In genomic region chr1:59879556-59879955, GRCh38 we compare ENCODE assay signal across 8 cellular contexts. TPM values are rescaled to one million over a fixed set of nuclear protein-coding genes. Genes with fewer than 3 reads are reported as not detected.
DNase-seq lines count a peak whose midpoint lies in the region; ATAC-seq and TF ChIP-seq lines count a peak whose summit lies in the region.

No MANE protein-coding gene starts in this region.

- H3K9me3 Mint-ChIP-seq in natural killer cell: peaks cover 3 to 4% of the 10 kb centered on the region in 2 donors
- peaks cover 3% of the 10 kb centered on the region for H3K9me3 Mint-ChIP-seq in natural killer cell treated with Interleukin-12 subunit alpha and Interleukin-12 subunit beta and Interleukin-15 and Interleukin-18, amount 100 ng/mL, for 72 hours

- ATAC-seq in natural killer cell: peak in 2 of 3 donors; percentile 44 to 48
- ATAC-seq in natural killer cell treated with Interleukin-12 subunit alpha and Interleukin-12 subunit beta and Interleukin-15 and Interleukin-18, amount 100 ng/mL, for 72 hours: no peak
- peak; percentile 59 for ATAC-seq in T-helper 17 cell
- peak; percentile 94 for ATAC-seq in left lobe of liver
- ATAC-seq in HG02970 (IDR thresholded peaks at IDR 0.05; ENCODE audit: low FRiP score, unreplicated experiment): no peak

- H3K27ac Mint-ChIP-seq in natural killer cell: no peak overlapping the region
- no peak overlapping the region for H3K27ac Mint-ChIP-seq in natural killer cell treated with Interleukin-12 subunit alpha and Interleukin-12 subunit beta and Interleukin-15 and Interleukin-18, amount 100 ng/mL, for 72 hours
- H3K27ac Mint-ChIP-seq in T-helper 17 cell: no peak overlapping the region

- DNase-seq in natural killer cell (no peak), Karpas-422 (peak; percentile 73), T-helper 17 cell (peak in 1 of 3 donors; percentile 16), mammary epithelial cell (peak; percentile 57), left lobe of liver (ENCODE audit: low spot score) (peak; percentile 77)
- no peak for DNase-seq in natural killer cell treated with Interleukin-12 subunit alpha and Interleukin-12 subunit beta and Interleukin-15 and Interleukin-18, amount 100 ng/mL, for 72 hours (ENCODE audit: low spot score)
- DNase-seq in stimulated activated CD8-positive, alpha-beta memory T cell treated with anti-CD3 and anti-CD28 coated beads, Interleukin-2, amount 100 ng/mL, for 48 hours (ENCODE audit: low read depth in 2 of 2): peak; percentile 12 to 15

- H3K9me3 ChIP-seq in Karpas-422 (ENCODE audit: low read length) (peaks cover 13% of the 10 kb centered on the region; the same call in 1 of the 2 replicates), T-helper 17 cell (ENCODE audit: control insufficient read depth, low read length, poor library complexity, severe bottlenecking) (no peaks in the 10 kb centered on the region), mammary epithelial cell (replicated peaks; ENCODE audit: insufficient read depth, low read length) (no peaks in the 10 kb centered on the region)

- no peaks in the 10 kb centered on the region for H3K79me2 ChIP-seq in Karpas-422 (ENCODE audit: low read length)
- no peaks in the 10 kb centered on the region for H3K79me2 ChIP-seq in mammary epithelial cell (ENCODE audit: insufficient read depth, low read length)

- intact Hi-C loops in natural killer cell (cut with micrococcal nuclease) (loop anchor here (2.0 kb wide), 1 partner anchor 67 kb away; no protein-coding TSS in a partner anchor), mammary epithelial cell (cut with micrococcal nuclease) (loop anchor here (1.0 kb wide), 1 partner anchor 68 kb away; no protein-coding TSS in a partner anchor)

- in situ Hi-C loops in mammary epithelial cell (cut with MboI; ENCODE audit: low sequenced_read_pairs in 2 of 2): no loop called here

- H3K4me2 ChIP-seq in Karpas-422 (ENCODE audit: low read depth, low read length, poor library complexity, severe bottlenecking) (no peak overlapping the region), mammary epithelial cell (ENCODE audit: insufficient read depth, low read depth, low read length) (no peak overlapping the region)

- TF ChIP-seq CTCF in natural killer cell (IDR thresholded peaks at IDR 0.05) (no peak), mammary epithelial cell (conservative IDR thresholded peaks at IDR 0.05 in 1 of 2, IDR thresholded peaks at IDR 0.05 in 1 of 2; ENCODE audit: extremely low read depth in 1 of 2, insufficient read depth in 1 of 2, low read depth in 1 of 2, low read length in 2 of 2) (peak; percentile 66 to 74)

- no peak overlapping the region for H3K4me3 ChIP-seq in Karpas-422 (ENCODE audit: low read length)
- H3K4me3 ChIP-seq in mammary epithelial cell (replicated peaks in 1 of 3; ENCODE audit: insufficient read depth in 1 of 3, low read depth in 2 of 3, low read length in 3 of 3): no peak overlapping the region

- H3K4me3 Mint-ChIP-seq in natural killer cell: no peak overlapping the region
- no peak overlapping the region for H3K4me3 Mint-ChIP-seq in natural killer cell treated with Interleukin-12 subunit alpha and Interleukin-12 subunit beta and Interleukin-15 and Interleukin-18, amount 100 ng/mL, for 72 hours
- no peak overlapping the region for H3K4me3 Mint-ChIP-seq in T-helper 17 cell

- H2AFZ ChIP-seq in Karpas-422 (ENCODE audit: low read length): no peak overlapping the region
- H2AFZ ChIP-seq in mammary epithelial cell (ENCODE audit: low read depth, low read length): no peak overlapping the region

- dilution Hi-C loops in mammary epithelial cell (cut with HindIII; ENCODE audit: low sequenced_read_pairs): no loop called here

- no peaks in the 10 kb centered on the region for H3K9me2 ChIP-seq in Karpas-422 (replicated peaks; ENCODE audit: insufficient read depth, low read length)

- H4K20me1 ChIP-seq in Karpas-422 (ENCODE audit: insufficient read depth, low read depth, low read length) (no peaks in the 10 kb centered on the region), mammary epithelial cell (ENCODE audit: insufficient read depth, low read length) (no peaks in the 10 kb centered on the region)

- 0 out of 2 replicates have a peak, but pooled peaks cover 3% of the 10 kb centered on the region for H3K27me3 ChIP-seq in Karpas-422 (ENCODE audit: low read length)
- no peaks in the 10 kb centered on the region for H3K27me3 ChIP-seq in mammary epithelial cell (ENCODE audit: insufficient read depth, low read length)

- H3K27ac ChIP-seq in Karpas-422 (ENCODE audit: low read length): no peak overlapping the region
- H3K27ac ChIP-seq in mammary epithelial cell (ENCODE audit: insufficient read depth, low read depth, low read length): no peak overlapping the region

- H3K9ac ChIP-seq in Karpas-422 (ENCODE audit: low read length) (no peak overlapping the region), mammary epithelial cell (ENCODE audit: insufficient read depth, low read length) (no peak overlapping the region)

- H3K27me3 Mint-ChIP-seq in natural killer cell (ENCODE audit: low read depth in 2 of 2) (peaks cover 11 to 14% of the 10 kb centered on the region in 2 donors), T-helper 17 cell (peaks cover 11% of the 10 kb centered on the region)
- H3K27me3 Mint-ChIP-seq in natural killer cell treated with Interleukin-12 subunit alpha and Interleukin-12 subunit beta and Interleukin-15 and Interleukin-18, amount 100 ng/mL, for 72 hours: peaks cover 14 to 25% of the 10 kb centered on the region in 2 donors

- H3K4me1 ChIP-seq in Karpas-422 (ENCODE audit: low read length): no peaks in the 10 kb centered on the region
- H3K4me1 ChIP-seq in mammary epithelial cell (ENCODE audit: insufficient read depth, low read length): no peaks in the 10 kb centered on the region

- H3K36me3 Mint-ChIP-seq in natural killer cell (peaks cover 8% of the 10 kb centered on the region), T-helper 17 cell (ENCODE audit: low read depth) (peaks cover 2% of the 10 kb centered on the region)
- peaks cover 8% of the 10 kb centered on the region for H3K36me3 Mint-ChIP-seq in natural killer cell treated with Interleukin-12 subunit alpha and Interleukin-12 subunit beta and Interleukin-15 and Interleukin-18, amount 100 ng/mL, for 72 hours

- H3K36me3 ChIP-seq in Karpas-422 (ENCODE audit: insufficient read depth, low read length) (no peaks in the 10 kb centered on the region; the same call in 1 of the 2 replicates), mammary epithelial cell (ENCODE audit: insufficient read depth, low read length) (no peaks in the 10 kb centered on the region)

- BruUV-seq in mammary epithelial cell (replicated peaks; lab: Mats Ljungman, UMichigan): no TSS peak

- H3K4me1 Mint-ChIP-seq in natural killer cell: no peaks in the 10 kb centered on the region
- H3K4me1 Mint-ChIP-seq in natural killer cell treated with Interleukin-12 subunit alpha and Interleukin-12 subunit beta and Interleukin-15 and Interleukin-18, amount 100 ng/mL, for 72 hours (ENCODE audit: low read depth in 2 of 2): no peaks in the 10 kb centered on the region
- no peaks in the 10 kb centered on the region for H3K4me1 Mint-ChIP-seq in T-helper 17 cell

- 40% methylated on average over 4 of the region's 5 CpGs for WGBS in mammary epithelial cell (ENCODE audit: low coverage, missing lambda C conversion rate)

- CTCF ChIA-PET in mammary epithelial cell (lab: Charles Lee; ENCODE audit: low non-redundant PET): interaction anchor here (0.6 to 1.4 kb wide), 3 partner anchors 68 to 838 kb away, joined by 4 to 13 read pairs (median 7); no protein-coding TSS in a partner anchor

RNA-seq across cellular contexts. Expression of gene CYP2J2, which starts 47.0 kb away (rescaled TPM):
- total RNA-seq in natural killer cell (under 1 TPM in 2 of 3 donors, not detected in 1; 0.20 to 0.21 TPM), T-helper 17 cell (under 1 TPM; 0.63 to 0.67 TPM), mammary epithelial cell (1 to 10 TPM; 1.1 to 3.2 TPM), left lobe of liver (61.9 TPM)
- total RNA-seq in natural killer cell treated with Interleukin-12 subunit alpha and Interleukin-12 subunit beta and Interleukin-15 and Interleukin-18, amount 100 ng/mL, for 72 hours: not detected
- not detected in 2 replicates for total RNA-seq in Karpas-422 (2014; rRNA removed; shearing (Covaris generic); ENCODE audit: low replicate concordance)
- 0.92 TPM for polyA plus RNA-seq in mammary epithelial cell
- not detected for polyA minus RNA-seq in mammary epithelial cell

Comparison
In these comparisons a context has a peak if more than half of its experiments do, and no peak if none do; other contexts are left out.
1. ATAC-seq: peak in natural killer cell (2 of 3), T-helper 17 cell (single experiment) and left lobe of liver (single experiment); none in natural killer cell treated with Interleukin-12 subunit alpha and Interleukin-12 subunit beta and Interleukin-15 and Interleukin-18, amount 100 ng/mL, for 72 hours (0 of 2) and HG02970 (single experiment).
2. DNase-seq: peak in Karpas-422 (single experiment), mammary epithelial cell (single experiment), left lobe of liver (single experiment) and stimulated activated CD8-positive, alpha-beta memory T cell treated with anti-CD3 and anti-CD28 coated beads, Interleukin-2, amount 100 ng/mL, for 48 hours (2 of 2); none in natural killer cell (single experiment) and natural killer cell treated with Interleukin-12 subunit alpha and Interleukin-12 subunit beta and Interleukin-15 and Interleukin-18, amount 100 ng/mL, for 72 hours (single experiment).
3. RNA of gene CYP2J2, which starts 47.0 kb away (total RNA-seq): 61.9 TPM in left lobe of liver (single experiment); 1.1 to 3.2 TPM in mammary epithelial cell, 0.63 to 0.67 TPM in T-helper 17 cell, 0.20 to 0.21 TPM in natural killer cell, not detected in natural killer cell treated with Interleukin-12 subunit alpha and Interleukin-12 subunit beta and Interleukin-15 and Interleukin-18, amount 100 ng/mL, for 72 hours and not detected in Karpas-422; every median in the first group is over 10 times any median in the second.